Comparison of ENCODE assay signal across 30 cellular contexts in the genomic region with DNA sequence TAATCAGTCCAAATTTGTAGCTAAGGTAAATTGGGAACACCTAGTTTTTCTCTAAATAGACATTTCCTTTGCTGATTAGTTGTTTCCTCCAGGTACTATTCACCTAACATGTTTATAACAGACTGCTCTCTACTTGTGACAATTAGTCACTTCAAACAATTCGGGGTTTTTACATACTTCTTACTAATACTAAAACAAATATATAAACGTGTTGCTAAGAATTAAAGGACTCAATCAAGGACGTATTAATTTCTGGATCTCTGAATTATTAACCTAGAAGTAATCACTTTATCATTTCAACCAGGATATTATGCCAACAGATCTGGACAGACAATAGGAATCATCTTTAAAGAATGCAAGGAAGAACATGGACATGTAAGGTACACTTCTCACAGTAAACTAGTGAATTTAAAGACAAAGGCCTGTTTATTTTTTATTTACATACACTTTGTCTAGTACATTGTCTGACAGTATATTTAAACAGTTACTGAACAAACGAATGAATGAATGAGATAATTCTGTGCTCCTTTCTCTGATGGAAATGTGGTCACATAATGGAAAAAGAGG. TPM values are rescaled to one million over a fixed set of nuclear protein-coding genes. Genes with fewer than 3 reads are reported as not detected.
A peak's percentile ranks its signal among the peaks of the same experiment; 100 is the strongest.
DNase-seq lines count a peak whose midpoint lies in the region; ATAC-seq, FAIRE-seq and TF ChIP-seq lines count a peak whose summit lies in the region.
"Had no signal": no experiment of that assay in that cellular context is flagged by ENCODE, and none has a peak within 500 bp of the region (broad histone marks: within the 10 kb centered on the region; RNA-seq: fewer than 3 reads in every experiment).

No MANE protein-coding gene starts in this region.

- intact Hi-C loops in K562 (cut with micrococcal nuclease), result no loop called here
- intact Hi-C loops in left lung (cut with DNase I), result no loop called here

- peaks cover 8% of the 10 kb centered on the region; the same call in 1 of the 3 replicates for H3K36me3 ChIP-seq in K562 (ENCODE audit: control insufficient read depth, insufficient read depth, low read length)
- peaks cover 0 to 11% of the 10 kb centered on the region in 2 donors for H3K36me3 ChIP-seq in left lung

- peak overlapping the region; percentile 11 for H3K27ac Mint-ChIP-seq in activated naive CD8-positive, alpha-beta T cell
- no peak overlapping the region for H3K27ac Mint-ChIP-seq in activated naive CD8-positive, alpha-beta T cell treated with anti-CD3 and anti-CD28 coated beads for 36 hours
- H3K27ac Mint-ChIP-seq in glutamatergic neuron (ENCODE audit: unreplicated experiment), result no peak overlapping the region
- H3K27ac Mint-ChIP-seq: activated CD8-positive, alpha-beta T cell treated with anti-CD3 and anti-CD28 coated beads for 36 hours; B cell had no signal

- H3K4me1 Mint-ChIP-seq in activated naive CD8-positive, alpha-beta T cell (ENCODE audit: low read depth), result peaks cover 79% of the 10 kb centered on the region
- H3K4me1 Mint-ChIP-seq in activated naive CD8-positive, alpha-beta T cell treated with anti-CD3 and anti-CD28 coated beads for 36 hours, result peaks cover 59% of the 10 kb centered on the region
- H3K4me1 Mint-ChIP-seq in glutamatergic neuron (ENCODE audit: low read depth, unreplicated experiment), result peaks cover 11% of the 10 kb centered on the region

- no peak for DNase-seq in activated naive CD8-positive, alpha-beta T cell treated with anti-CD3 and anti-CD28 coated beads for 36 hours
- DNase-seq in K562 (ENCODE audit: extremely low read depth in 1 of 4, low spot score in 3 of 4) (no peak), left lung (no peak), renal cortical epithelial cell (ENCODE audit: low read depth) (peak; percentile 19), glutamatergic neuron (no peak), GM12891 (ENCODE audit: insufficient read length, low spot score) (no peak), D721Med (ENCODE audit: insufficient read length, low spot score) (no peak)
- DNase-seq: activated CD8-positive, alpha-beta T cell treated with anti-CD3 and anti-CD28 coated beads for 36 hours; activated effector memory CD4-positive, alpha-beta T cell treated with Interleukin-2 at 50 U/mL for 16 hours; activated T-cell treated with anti-CD3 and anti-CD28 coated beads for 4 hours; dermis blood vessel endothelial cell; DMS79; GDM1; H9; KG1; NCI-H1417; NCI-H2107; NCI-H446 treated with DMSO at 0.1 percent for 48 hours; NCI-H82; psoas muscle; RPMI8226; stimulated activated CD8-positive, alpha-beta memory T cell treated with anti-CD3 and anti-CD28 coated beads, Interleukin-4, amount 100 ng/mL, for 48 hours; tibial artery had no signal

- H3K4me3 ChIP-seq in K562 (no peak overlapping the region), left lung (no peak overlapping the region)
- H3K4me3 ChIP-seq: psoas muscle, tibial artery had no signal

- no peaks in the 10 kb centered on the region for H3K9me3 ChIP-seq in K562 (replicated peaks; ENCODE audit: control insufficient read depth, insufficient read depth, low read depth, low read length)
- H3K9me3 ChIP-seq in left lung, result no peaks in the 10 kb centered on the region
- H3K9me3 ChIP-seq: psoas muscle, tibial artery had no signal

- TF ChIP-seq POLR2A in K562 (conservative IDR thresholded peaks at IDR 0.05) (no peak), GM12891 (IDR thresholded peaks at IDR 0.05; ENCODE audit: low read depth, low read length) (no peak)

- H3K9me1 ChIP-seq in K562 (ENCODE audit: control insufficient read depth, insufficient read depth, low read length), result no peaks in the 10 kb centered on the region

- WGBS in K562 (ENCODE audit: insufficient coverage, low coverage, missing lambda C conversion rate), result 44% methylated on average over 4 of the region's 4 CpGs

- no peaks in the 10 kb centered on the region for H3K9me3 Mint-ChIP-seq in activated naive CD8-positive, alpha-beta T cell (ENCODE audit: low read depth)
- peaks cover 6% of the 10 kb centered on the region for H3K9me3 Mint-ChIP-seq in activated naive CD8-positive, alpha-beta T cell treated with anti-CD3 and anti-CD28 coated beads for 36 hours
- H3K9me3 Mint-ChIP-seq in glutamatergic neuron (ENCODE audit: unreplicated experiment), result no peaks in the 10 kb centered on the region
- H3K9me3 Mint-ChIP-seq: central memory CD8-positive, alpha-beta T cell; H9 had no signal

- TF ChIP-seq EP300 in K562 (IDR thresholded peaks at IDR 0.05; ENCODE audit: low read length), result no peak

- TF ChIP-seq RAD21 in K562 (CRISPR knock-in tag; conservative IDR thresholded peaks at IDR 0.05 in 1 of 2, IDR thresholded peaks at IDR 0.05 in 1 of 2), result no peak

- in situ Hi-C loops in K562 (cut with MboI), result no loop called here

- no peak overlapping the region for H3K4me3 Mint-ChIP-seq in activated naive CD8-positive, alpha-beta T cell
- no peak overlapping the region for H3K4me3 Mint-ChIP-seq in activated naive CD8-positive, alpha-beta T cell treated with anti-CD3 and anti-CD28 coated beads for 36 hours
- H3K4me3 Mint-ChIP-seq in glutamatergic neuron (ENCODE audit: unreplicated experiment), result no peak overlapping the region
- H3K4me3 Mint-ChIP-seq: activated CD8-positive, alpha-beta T cell treated with anti-CD3 and anti-CD28 coated beads for 36 hours; B cell; central memory CD8-positive, alpha-beta T cell; H9 had no signal

- peak overlapping the region; percentile 67; the same call in 1 of the 3 replicates for H3K27ac ChIP-seq in K562 (ENCODE audit: extremely low read depth, low read depth, low read length)
- H3K27ac ChIP-seq in left lung, result no peak overlapping the region
- H3K27ac ChIP-seq: psoas muscle, tibial artery had no signal

- peaks cover 95% of the 10 kb centered on the region for H3K79me2 ChIP-seq in K562 (ENCODE audit: control insufficient read depth, insufficient read depth, low read length)

- H3K9ac ChIP-seq in K562 (ENCODE audit: insufficient read depth in 1 of 2, low read depth in 2 of 2, low read length in 2 of 2), result no peak overlapping the region

- POLR2A ChIA-PET in K562 (lab: Yijun Ruan, JAX), result interaction anchor here (1.1 kb wide), 1 partner anchor 12 kb away, joined by 4 read pairs; no protein-coding TSS in a partner anchor

- peaks cover 7% of the 10 kb centered on the region for H3K36me3 Mint-ChIP-seq in activated naive CD8-positive, alpha-beta T cell
- peaks cover 56% of the 10 kb centered on the region for H3K36me3 Mint-ChIP-seq in activated naive CD8-positive, alpha-beta T cell treated with anti-CD3 and anti-CD28 coated beads for 36 hours
- H3K36me3 Mint-ChIP-seq in glutamatergic neuron (ENCODE audit: unreplicated experiment), result no peaks in the 10 kb centered on the region

- CTCF ChIA-PET in K562 (lab: Yijun Ruan, JAX; ENCODE audit: low intra/inter-chr PET ratio), result no interaction called here

- BruUV-seq in K562 (replicated peaks; lab: Mats Ljungman, UMichigan), result no TSS peak

- no peak overlapping the region for H2AFZ ChIP-seq in K562 (ENCODE audit: low read depth, low read length)

- 0 out of 2 replicates have a peak overlapping the region, but pooled peaks have one; percentile 50 for H3K4me2 ChIP-seq in K562 (ENCODE audit: insufficient read depth, low read length)

- no peak for ATAC-seq in K562
- ATAC-seq in left lung, result peak; percentile 54
- ATAC-seq: activated CD8-positive, alpha-beta T cell treated with anti-CD3 and anti-CD28 coated beads for 36 hours; psoas muscle had no signal

- H3K27me3 Mint-ChIP-seq in activated naive CD8-positive, alpha-beta T cell, result no peaks in the 10 kb centered on the region
- no peaks in the 10 kb centered on the region for H3K27me3 Mint-ChIP-seq in activated naive CD8-positive, alpha-beta T cell treated with anti-CD3 and anti-CD28 coated beads for 36 hours
- no peaks in the 10 kb centered on the region for H3K27me3 Mint-ChIP-seq in glutamatergic neuron (ENCODE audit: unreplicated experiment)
- H3K27me3 Mint-ChIP-seq: activated CD8-positive, alpha-beta T cell treated with anti-CD3 and anti-CD28 coated beads for 36 hours; B cell; central memory CD8-positive, alpha-beta T cell had no signal

- TF ChIP-seq CTCF in K562 (IDR thresholded peaks at IDR 0.05 in 2 of 3, conservative IDR thresholded peaks at IDR 0.05 in 1 of 3; ENCODE audit: insufficient read depth in 2 of 3, low read depth in 1 of 3, low read length in 3 of 3) (no peak), left lung (IDR thresholded peaks at IDR 0.05) (no peak), glutamatergic neuron (IDR thresholded peaks at IDR 0.05; ENCODE audit: partially characterized antibody, unreplicated experiment) (no peak), D721Med (IDR thresholded peaks at IDR 0.05; ENCODE audit: insufficient read depth, missing control alignments) (no peak)

- no peak for FAIRE-seq in K562 (lab: Jason Lieb, UNC)
- FAIRE-seq in GM12891 (lab: Jason Lieb, UNC), result no peak
- FAIRE-seq in D721Med (lab: Jason Lieb, UNC), result no peak
- FAIRE-seq: astrocyte, endometrium, GM19239, TTC549 had no signal

- H3K27me3 ChIP-seq in K562 (ENCODE audit: control insufficient read depth in 2 of 2, insufficient read depth in 2 of 2, low read length in 2 of 2), result no peaks in the 10 kb centered on the region
- H3K27me3 ChIP-seq in left lung, result no peaks in the 10 kb centered on the region
- H3K27me3 ChIP-seq: tibial artery had no signal

- H4K20me1 ChIP-seq in K562 (replicated peaks; ENCODE audit: control insufficient read depth, insufficient read depth, low read length), result peaks cover 11% of the 10 kb centered on the region

- H3K4me1 ChIP-seq in K562 (replicated peaks in 1 of 2; ENCODE audit: control insufficient read depth in 2 of 2, insufficient read depth in 2 of 2, low read length in 2 of 2), result peaks cover 0 to 16% of the 10 kb centered on the region in 2 experiments; a peak in 3 of 5 replicates
- H3K4me1 ChIP-seq in left lung, result peaks cover 0 to 45% of the 10 kb centered on the region in 2 donors

RNA-seq across cellular contexts. Expression of a gene that starts 22.3 kb away (rescaled TPM):
- total RNA-seq in activated naive CD8-positive, alpha-beta T cell treated with anti-CD3 and anti-CD28 coated beads for 36 hours, result 10 to 100 TPM; 55.4 to 55.6 TPM
- 17.3 and 73.8 TPM in 2 replicates for total RNA-seq in K562 (2011; cell fraction: chromatin; rRNA removed; ENCODE audit: low replicate concordance)
- total RNA-seq in K562 (2011; cell fraction: nucleolus; rRNA removed), result 9.3 and 12.9 TPM in 2 replicates
- 29.8 and 44.4 TPM in 2 replicates for total RNA-seq in K562 (2011; cell fraction: nucleoplasm; rRNA removed)
- total RNA-seq in K562 (2014; rRNA removed) (25.1 and 26.4 TPM in 2 replicates), K562 (2014; rRNA removed; fragmentation: Illumina TruSeq; extraction: Trizol) (56.7 and 63.5 TPM in 2 replicates), K562 (2015; rRNA removed; fragmentation: Illumina TruSeq; extraction: Trizol) (48.8 and 52.1 TPM in 2 replicates), K562 (2021) (43.1 and 43.7 TPM in 2 replicates), left lung (10 to 100 TPM; 81.4 to 83.7 TPM), renal cortical epithelial cell (78.7 and 139 TPM in 2 replicates), glutamatergic neuron (ENCODE audit: unreplicated experiment) (156 TPM)
- polyA plus RNA-seq in K562 (2011; rRNA removed) (69.6 and 82.1 TPM in 2 replicates), K562 (2014; fragmentation: Illumina TruSeq; extraction: Trizol) (50.2 and 53.2 TPM in 2 replicates), K562 (2014; fragmentation: Nextera tagmentation; extraction: Ambion mirVana) (10 to 100 TPM; 31.2 to 50.1 TPM), K562 (2014; rRNA removed) (33.9 TPM in 2 replicates)
- polyA plus RNA-seq in K562 (2011; cell fraction: cytosol; rRNA removed), result 16.4 and 39.3 TPM in 2 replicates
- 14.9 and 24.4 TPM in 2 replicates for polyA plus RNA-seq in K562 (2011; cell fraction: nucleus; rRNA removed)
- polyA plus RNA-seq in K562 (2012), result 44.5 and 46.7 TPM in 2 replicates
- 150 and 167 TPM in 2 replicates for polyA minus RNA-seq in K562 (2011; rRNA and poly(A)+ RNA removed)
- polyA minus RNA-seq in K562 (2011; cell fraction: cytosol; rRNA and poly(A)+ RNA removed), result 39.3 and 47.3 TPM in 2 replicates
- 21.4 and 44.0 TPM in 2 replicates for polyA minus RNA-seq in K562 (2011; cell fraction: nucleus; rRNA and poly(A)+ RNA removed)
- polyA plus RNA-seq in GM12891 (2012; ENCODE audit: low read depth, missing spikeins), result 33.0 TPM
